In the genomic region with DNA sequence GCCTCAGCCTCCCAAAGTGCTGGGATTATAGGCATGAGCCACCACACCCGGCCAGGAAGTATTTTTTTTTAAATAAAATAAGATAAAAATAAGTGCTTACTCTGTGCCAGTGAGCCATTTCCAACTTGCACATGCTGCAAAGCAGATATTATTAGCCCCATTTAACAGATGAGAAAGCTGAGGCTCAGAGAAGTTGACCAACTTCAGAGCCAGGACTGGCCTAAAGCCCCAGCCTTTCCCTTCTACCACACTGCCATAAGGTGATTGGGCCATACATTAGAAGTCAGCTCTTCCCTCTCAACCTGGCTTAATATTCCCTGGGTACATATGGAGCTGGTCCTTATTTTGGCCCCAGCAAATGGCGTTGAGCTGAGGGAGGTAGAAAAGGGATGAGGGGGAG, we compare ENCODE assay signal across 10 cellular contexts. TPM values are rescaled to one million over a fixed set of nuclear protein-coding genes. Genes with fewer than 3 reads are reported as not detected.
"Had no signal": no experiment of that assay in that cellular context is flagged by ENCODE, and none has a peak within 500 bp of the region (broad histone marks: within the 10 kb centered on the region; RNA-seq: fewer than 3 reads in every experiment).

No MANE protein-coding gene starts in this region.

- DNase-seq: GM23248, GOT3, H7, HFFc6, IMR-90 had no signal

- H3K4me3 ChIP-seq: GM23248, HAP-1 had no signal

- H3K9me3 Mint-ChIP-seq: HFFc6 had no signal

- H3K27ac ChIP-seq: GM23248, HL-60 had no signal

- H3K4me3 Mint-ChIP-seq: HFFc6 had no signal

- H3K9ac ChIP-seq: GM23248 had no signal

- H2AFZ ChIP-seq: GM23248 had no signal

- H3K36me3 ChIP-seq: HAP-1 had no signal

- H3K27ac Mint-ChIP-seq: HFFc6 had no signal

- H3K9me3 ChIP-seq: HAP-1 had no signal

- ATAC-seq: HCT116 had no signal

RNA-seq across cellular contexts. Expression of gene NEUROD2, which starts 25.1 kb away (rescaled TPM):
- total RNA-seq: GM23248, H7, HFFc6, HT1080, IMR-90 had no signal
- polyA plus RNA-seq: GM23248, IMR-90 had no signal

RNA-seq across cellular contexts. Expression of gene PPP1R1B, which starts 44.1 kb away (rescaled TPM):
- total RNA-seq: GM23248, H4, HFFc6, HT1080, IMR-90 had no signal
- polyA plus RNA-seq: GM23248, IMR-90 had no signal
